Comparison of ENCODE assay signal across 7 cellular contexts in genomic region chr14:44897844-44898151, GRCh38.
DNase-seq lines count a peak whose midpoint lies in the region; ATAC-seq and TF ChIP-seq lines count a peak whose summit lies in the region.

No MANE protein-coding gene starts in this region.

- peak overlapping the region; percentile 83 for H3K9ac ChIP-seq in SK-N-MC (ENCODE audit: insufficient read length)

- peak; percentile 56 for DNase-seq in HCEC 1CT
- no peak for DNase-seq in SK-N-MC (ENCODE audit: low read depth, low spot score)
- no peak for DNase-seq in foreskin fibroblast
- no peak for DNase-seq in Ammon's horn (ENCODE audit: low spot score)
- no peak for DNase-seq in KBM-7

- H3K4me3 ChIP-seq in SK-N-MC, result peak overlapping the region; percentile 92
- H3K4me3 ChIP-seq in foreskin fibroblast (ENCODE audit: low read depth in 1 of 2, low read length in 2 of 2), result peak overlapping the region; percentile 88 to 90
- H3K4me3 ChIP-seq in skin epidermis, result peak overlapping the region; percentile 63 to 91 (median 85)

- in situ Hi-C loops in KBM-7 (cut with MboI; ENCODE audit: low pct_unique_long_range_greater_than_20kb, low sequenced_read_pairs), result no loop called here

- peaks cover 9% of the 10 kb centered on the region; the same call in 1 of the 2 replicates for H3K9me3 ChIP-seq in SK-N-MC (ENCODE audit: low read depth, low read length)

- H3K27ac ChIP-seq in SK-N-MC, result no peak overlapping the region
- H3K27ac ChIP-seq in skin epidermis, result peak overlapping the region; percentile 63 to 100 (median 95)

- no peak for ATAC-seq in HG02973 (IDR thresholded peaks at IDR 0.05; ENCODE audit: unreplicated experiment)

- no peak for TF ChIP-seq CTCF in foreskin fibroblast (IDR thresholded peaks at IDR 0.05; ENCODE audit: low read depth, low read length)

- no peaks in the 10 kb centered on the region for H3K36me3 ChIP-seq in SK-N-MC (ENCODE audit: insufficient read depth, low read length)
